8 cellular contexts compared by ENCODE assay signal in the genomic region with DNA sequence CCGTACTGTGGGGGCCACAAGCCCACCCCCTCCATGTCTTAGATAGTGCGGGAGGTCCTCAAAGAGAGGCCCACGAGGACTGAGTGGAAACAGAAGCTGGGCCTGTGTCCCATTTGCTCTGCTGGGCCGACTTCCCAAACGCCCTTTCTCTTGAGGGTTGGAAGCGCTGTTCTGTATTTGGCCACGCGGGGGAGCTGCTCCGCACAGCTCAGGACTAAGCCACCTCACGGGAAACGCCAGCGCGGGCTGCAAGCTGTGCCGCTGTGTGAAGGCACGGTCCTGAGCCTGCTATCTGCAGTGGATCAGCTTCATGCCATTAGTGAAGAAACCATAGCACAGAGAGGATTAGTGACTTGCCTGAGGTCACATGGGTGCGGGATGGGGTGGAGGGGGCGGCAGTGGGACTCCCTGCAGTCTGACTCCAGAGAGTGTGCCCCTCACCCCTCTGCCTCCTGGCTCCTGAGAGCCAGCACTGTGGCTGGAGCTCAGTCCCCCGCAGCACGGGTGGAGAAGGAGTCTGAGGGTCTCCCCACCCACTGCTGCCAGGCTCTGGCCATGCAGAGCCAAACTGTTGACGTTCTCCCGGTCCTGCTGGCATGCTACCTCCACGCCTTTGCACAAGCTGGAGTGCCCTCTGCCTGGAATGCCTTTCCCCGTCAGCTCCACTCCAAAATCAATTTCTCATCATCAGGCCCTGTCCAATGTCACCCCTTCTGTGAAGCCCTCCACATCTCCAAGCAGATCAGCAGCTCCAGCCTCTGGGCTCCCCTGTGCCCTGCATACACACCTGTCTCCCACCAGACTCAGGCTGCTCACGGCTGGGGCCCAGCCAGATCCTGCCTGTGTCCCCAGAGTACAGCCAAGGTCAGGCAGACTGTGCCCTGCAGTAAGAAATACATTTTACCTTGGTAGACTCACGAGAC. TPM values are rescaled to one million over a fixed set of nuclear protein-coding genes. Genes with fewer than 3 reads are reported as not detected.
DNase-seq lines count a peak whose midpoint lies in the region; ATAC-seq and TF ChIP-seq lines count a peak whose summit lies in the region.

No MANE protein-coding gene starts in this region.

- TF ChIP-seq POLR2A in adrenal gland (IDR thresholded peaks at IDR 0.05) = no peak
- no peak for TF ChIP-seq POLR2A in prostate gland (IDR thresholded peaks at IDR 0.05)
- no peak for TF ChIP-seq POLR2A in vagina (IDR thresholded peaks at IDR 0.05)

- ATAC-seq in GM19397 (IDR thresholded peaks at IDR 0.05; ENCODE audit: unreplicated experiment) (peak; percentile 58), left cardiac atrium (peak; percentile 93 to 94)

- 15 to 34% (median 16%) methylated on average over 12 to 25 of the region's 25 CpGs for WGBS in adrenal gland, 4 donors
- WGBS in prostate gland = 18% methylated on average over 22 of the region's 25 CpGs

- H3K4me3 ChIP-seq in AG10803 (ENCODE audit: low read length) (no peak overlapping the region), adrenal gland (no peak overlapping the region), prostate gland (no peak overlapping the region), vagina (no peak overlapping the region)

- DNase-seq in AG10803 (ENCODE audit: low read depth) (peak; percentile 77), NCI-H1105 (lab: John Stamatoyannopoulos, UW) (peak; percentile 68), T-helper 2 cell (peak in 4 of 5 experiments; percentile 48 to 79 (median 64)), adrenal gland (peak; percentile 84 to 94 (median 91)), left cardiac atrium (peak; percentile 88), prostate gland (ENCODE audit: low spot score) (peak; percentile 78), vagina (ENCODE audit: extremely low spot score in 2 of 2) (no peak)

- H3K27ac ChIP-seq in adrenal gland (no peak overlapping the region), prostate gland (no peak overlapping the region), vagina (no peak overlapping the region)

- H3K4me1 ChIP-seq in adrenal gland (replicated peaks in 1 of 2) (peaks cover 0 to 6% of the 10 kb centered on the region in 2 donors), prostate gland (replicated peaks) (no peaks in the 10 kb centered on the region), vagina (peaks cover 11% of the 10 kb centered on the region)

- no peaks in the 10 kb centered on the region for H3K36me3 ChIP-seq in adrenal gland (replicated peaks in 1 of 2)
- H3K36me3 ChIP-seq in prostate gland = no peaks in the 10 kb centered on the region
- H3K36me3 ChIP-seq in vagina = no peaks in the 10 kb centered on the region

- H3K27me3 ChIP-seq in adrenal gland (no peaks in the 10 kb centered on the region), prostate gland (replicated peaks; ENCODE audit: insufficient read depth) (peaks cover 2% of the 10 kb centered on the region), vagina (no peaks in the 10 kb centered on the region)

- TF ChIP-seq CTCF in AG10803 (conservative IDR thresholded peaks at IDR 0.05; ENCODE audit: low read length) (peak; percentile 89), adrenal gland (IDR thresholded peaks at IDR 0.05) (peak; percentile 62 to 91 (median 82)), prostate gland (IDR thresholded peaks at IDR 0.05) (peak; percentile 51 to 82 (median 66)), vagina (IDR thresholded peaks at IDR 0.05) (peak; percentile 76 to 84 (median 81))

- no peaks in the 10 kb centered on the region for H3K9me3 ChIP-seq in adrenal gland (replicated peaks in 1 of 3)
- no peaks in the 10 kb centered on the region for H3K9me3 ChIP-seq in prostate gland
- no peaks in the 10 kb centered on the region for H3K9me3 ChIP-seq in vagina

- intact Hi-C loops in adrenal gland (cut with DNase I) = no loop called here
- intact Hi-C loops in left cardiac atrium (cut with DNase I) = no loop called here
- intact Hi-C loops in prostate gland (cut with DNase I) = no loop called here
- intact Hi-C loops in vagina (cut with DNase I) = loop anchor here (10.0 kb wide), 1 partner anchor 203 kb away; no protein-coding TSS in a partner anchor

RNA-seq across cellular contexts. Expression of a gene that starts 51.5 kb away (rescaled TPM):
- total RNA-seq in adrenal gland (100 to 1,000 TPM in 3 of 8 donors, 10 to 100 TPM in 5; 67.8 to 153 (median 92.6) TPM), left cardiac atrium (10 to 100 TPM; 43.8 to 88.2 TPM), prostate gland (10 to 100 TPM; 16.2 to 37.3 TPM), vagina (66.3 TPM)
- 100 to 1,000 TPM in 2 of 3 donors, 10 to 100 TPM in 1; 63.7 to 389 (median 302) TPM for polyA plus RNA-seq in adrenal gland

Comparison
In these comparisons a context has a peak if more than half of its experiments do, and no peak if none do; other contexts are left out.
1. DNase-seq: peak in AG10803 (single experiment), NCI-H1105 (single experiment), T-helper 2 cell (4 of 5), adrenal gland (7 of 7), left cardiac atrium (single experiment) and prostate gland (single experiment); none in vagina (0 of 2).
2. Peak in every context shown above with its lines, with median percentiles within 50 percentile points of each other: CTCF ChIP-seq.